6 cellular contexts compared by ENCODE assay signal in the genomic region with DNA sequence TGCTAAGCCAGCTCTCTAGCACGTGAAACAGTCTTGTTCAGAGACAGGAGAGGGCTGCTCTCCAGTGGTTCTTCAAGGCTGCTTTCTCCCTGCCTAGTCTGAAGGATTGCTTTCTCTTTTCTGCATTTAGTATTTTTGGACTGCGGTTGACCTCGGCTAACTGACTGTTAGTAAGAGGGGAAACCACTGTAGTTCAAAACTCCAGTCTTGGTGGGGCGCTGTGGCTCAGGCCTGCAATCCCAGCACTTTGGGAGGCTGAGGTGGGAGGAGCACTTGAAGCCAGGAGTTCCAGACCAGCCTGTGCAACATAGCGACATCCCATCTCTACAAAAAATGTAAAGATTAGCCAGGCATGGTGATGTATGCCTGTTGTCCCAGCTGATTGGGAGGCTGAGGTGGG. TPM values are rescaled to one million over a fixed set of nuclear protein-coding genes. Genes with fewer than 3 reads are reported as not detected.
DNase-seq lines count a peak whose midpoint lies in the region; ATAC-seq, FAIRE-seq and TF ChIP-seq lines count a peak whose summit lies in the region.
"Not testable (repeated sequence)": the region's sequence is repeated elsewhere in the genome, so short reads cannot be mapped to it uniquely, and the experiment has no call there.

No MANE protein-coding gene starts in this region.

- TF ChIP-seq POLR2A in GM12892 (IDR thresholded peaks at IDR 0.05; ENCODE audit: low read depth, low read length); HCT116 (IDR thresholded peaks at IDR 0.05; ENCODE audit: borderline replicate concordance, extremely low read depth, insufficient read depth, insufficient read length); K562 (conservative IDR thresholded peaks at IDR 0.05); HepG2 (IDR thresholded peaks at IDR 0.05; ENCODE audit: insufficient read depth in 1 of 2, low read depth in 2 of 2, low read length in 2 of 2): not testable (repeated sequence)

- H3K27me3 Mint-ChIP-seq in WTC11 (ENCODE audit: low read depth) = not testable (repeated sequence)

- H3K9ac ChIP-seq in HCT116 (ENCODE audit: low read length); K562 (ENCODE audit: insufficient read depth in 1 of 2, low read depth in 2 of 2, low read length in 2 of 2); HepG2 (ENCODE audit: insufficient read depth, low read depth, low read length): not testable (repeated sequence)

- not testable (repeated sequence) for H3K79me2 ChIP-seq in HCT116 (ENCODE audit: insufficient read depth, low read length); K562 (ENCODE audit: control insufficient read depth, insufficient read depth, low read length); HepG2 (ENCODE audit: insufficient read depth, low read length)

- not testable (repeated sequence) for H3K4me1 Mint-ChIP-seq in WTC11

- H3K4me1 ChIP-seq in HCT116 (ENCODE audit: control insufficient read depth in 1 of 2, insufficient read depth in 2 of 2, low read length in 2 of 2); RWPE2 (ENCODE audit: insufficient read depth, poor library complexity, severe bottlenecking); K562 (replicated peaks in 1 of 2; ENCODE audit: control insufficient read depth in 2 of 2, insufficient read depth in 2 of 2, low read length in 2 of 2); HepG2 (ENCODE audit: insufficient read depth, low read length): not testable (repeated sequence)

- TF ChIP-seq EP300 in K562 (IDR thresholded peaks at IDR 0.05; ENCODE audit: low read length); HepG2 (IDR thresholded peaks at IDR 0.05; ENCODE audit: low read depth in 2 of 2, low read length in 2 of 2); HepG2 (CRISPR knock-in tag; IDR thresholded peaks at IDR 0.05; ENCODE audit: borderline replicate concordance): not testable (repeated sequence)

- not testable (repeated sequence) for TF ChIP-seq RAD21 in HCT116 (IDR thresholded peaks at IDR 0.05; ENCODE audit: low read depth); K562 (CRISPR knock-in tag; conservative IDR thresholded peaks at IDR 0.05 in 1 of 2, IDR thresholded peaks at IDR 0.05 in 1 of 2); HepG2 (CRISPR knock-in tag; IDR thresholded peaks at IDR 0.05)

- not testable (repeated sequence) for H3K4me2 ChIP-seq in HCT116 (ENCODE audit: low read length); K562 (ENCODE audit: insufficient read depth, low read length); HepG2 (ENCODE audit: low read depth, low read length)

- DNase-seq in GM12892 (ENCODE audit: insufficient read length); HCT116 (ENCODE audit: low read depth, low spot score); RWPE2 (ENCODE audit: low spot score); WTC11 (ENCODE audit: low spot score); K562 (ENCODE audit: extremely low read depth in 1 of 4, low spot score in 3 of 4); HepG2 (ENCODE audit: low spot score): not testable (repeated sequence)

- in situ Hi-C loops in K562 (cut with MboI); HepG2 (cut with HindIII; ENCODE audit: extremely low pct_ligation_motif_present, low pct_unique_long_range_greater_than_20kb): not testable (repeated sequence)

- ATAC-seq in HCT116 = peak; percentile 70
- peak; percentile 17; the same call in 1 of the 3 replicates for ATAC-seq in RWPE2 (ENCODE audit: low read depth)
- peak; percentile 69 for ATAC-seq in WTC11
- peak; percentile 84 for ATAC-seq in K562
- peak; percentile 67 for ATAC-seq in HepG2

- RAD21 ChIA-PET in HCT116 (lab: Charles Lee; ENCODE audit: low non-redundant PET in 1 of 2, low total read pairs in 2 of 2, uncharacterized antibody in 2 of 2, unreplicated experiment in 2 of 2) = not testable (repeated sequence)

- H3K9me1 ChIP-seq in K562 (ENCODE audit: control insufficient read depth, insufficient read depth, low read length) = not testable (repeated sequence)

- BruUV-seq in HCT116 (replicated peaks; lab: Mats Ljungman, UMichigan); K562 (replicated peaks; lab: Mats Ljungman, UMichigan); HepG2 (replicated peaks; lab: Mats Ljungman, UMichigan): not testable (repeated sequence)

- CTCF ChIA-PET in HCT116 (lab: Charles Lee); WTC11 (lab: Charles Lee); K562 (lab: Yijun Ruan, JAX; ENCODE audit: low intra/inter-chr PET ratio); HepG2 (lab: Yijun Ruan, JAX; ENCODE audit: low intra/inter-chr PET ratio, low total read pairs): not testable (repeated sequence)

- intact Hi-C loops in HCT116 (cut with micrococcal nuclease); K562 (cut with micrococcal nuclease); HepG2 (cut with micrococcal nuclease; ENCODE audit: unreplicated experiment): not testable (repeated sequence)

- H3K27ac Mint-ChIP-seq in WTC11 = not testable (repeated sequence)

- H3K27ac ChIP-seq in HCT116 (ENCODE audit: low read depth, low read length); RWPE2 (ENCODE audit: poor library complexity, severe bottlenecking); K562 (ENCODE audit: extremely low read depth, low read depth, low read length); HepG2 (ENCODE audit: extremely low read length, insufficient read depth, low read length): not testable (repeated sequence)

- WGBS in K562 (ENCODE audit: insufficient coverage, low coverage, missing lambda C conversion rate) = 0% methylated on average over 1 of the region's 5 CpGs
- 0% methylated on average over 1 of the region's 5 CpGs for WGBS in HepG2 (ENCODE audit: low lambda C conversion rate)

- not testable (repeated sequence) for H3K9me2 ChIP-seq in HCT116 (ENCODE audit: insufficient read depth)

- POLR2A ChIA-PET in HCT116 (lab: Charles Lee); WTC11 (lab: Charles Lee); K562 (lab: Yijun Ruan, JAX); HepG2 (lab: Yijun Ruan, JAX): not testable (repeated sequence)

- H3K36me3 Mint-ChIP-seq in WTC11 = not testable (repeated sequence)

- not testable (repeated sequence) for H3K9me3 ChIP-seq in HCT116 (ENCODE audit: control insufficient read depth in 1 of 2, insufficient read depth in 1 of 2, low read depth in 1 of 2, low read length in 2 of 2); RWPE2 (ENCODE audit: severe bottlenecking); K562 (replicated peaks; ENCODE audit: control insufficient read depth, insufficient read depth, low read depth, low read length); HepG2 (ENCODE audit: low read length)

- H3K4me3 Mint-ChIP-seq in WTC11 = not testable (repeated sequence)

- H3K9me3 Mint-ChIP-seq in WTC11 = not testable (repeated sequence)

- H3K36me3 ChIP-seq in HCT116 (ENCODE audit: control insufficient read depth in 1 of 2, insufficient read depth in 2 of 2, low read length in 2 of 2); RWPE2 (ENCODE audit: low read depth); K562 (ENCODE audit: control insufficient read depth, insufficient read depth, low read length); HepG2 (replicated peaks in 1 of 2; ENCODE audit: control insufficient read depth in 1 of 2, insufficient read depth in 2 of 2, low read length in 2 of 2): not testable (repeated sequence)

- FAIRE-seq in GM12892 (lab: Jason Lieb, UNC) = peak; percentile 74
- FAIRE-seq in K562 (lab: Jason Lieb, UNC) = peak; percentile 86
- FAIRE-seq in HepG2 (lab: Jason Lieb, UNC) = peak; percentile 57

- H2AFZ ChIP-seq in HCT116 (ENCODE audit: low read depth, low read length, poor library complexity, severe bottlenecking); K562 (ENCODE audit: low read depth, low read length); HepG2 (ENCODE audit: low read length): not testable (repeated sequence)

- H4K20me1 ChIP-seq in HCT116 (ENCODE audit: insufficient read depth); K562 (replicated peaks; ENCODE audit: control insufficient read depth, insufficient read depth, low read length); HepG2 (ENCODE audit: insufficient read depth, low read length): not testable (repeated sequence)

- not testable (repeated sequence) for TF ChIP-seq CTCF in HCT116 (IDR thresholded peaks at IDR 0.05 in 2 of 3, conservative IDR thresholded peaks at IDR 0.05 in 1 of 3; ENCODE audit: borderline replicate concordance in 1 of 3, insufficient read depth in 1 of 3, low read depth in 2 of 3, low read length in 2 of 3); RWPE2 (IDR thresholded peaks at IDR 0.05; ENCODE audit: poor library complexity, severe bottlenecking); WTC11 (IDR thresholded peaks at IDR 0.05); K562 (IDR thresholded peaks at IDR 0.05 in 2 of 3, conservative IDR thresholded peaks at IDR 0.05 in 1 of 3; ENCODE audit: insufficient read depth in 2 of 3, low read depth in 1 of 3, low read length in 3 of 3); HepG2 (CRISPR knock-in tag; IDR thresholded peaks at IDR 0.05)

- not testable (repeated sequence) for H3K4me3 ChIP-seq in HCT116 (replicated peaks in 1 of 2; ENCODE audit: low read depth in 1 of 2, low read length in 2 of 2); RWPE2 (ENCODE audit: severe bottlenecking); K562; HepG2 (replicated peaks in 1 of 3; ENCODE audit: insufficient read depth in 1 of 3, low read depth in 2 of 3, low read length in 3 of 3)

- not testable (repeated sequence) for H3K27me3 ChIP-seq in HCT116 (ENCODE audit: insufficient read depth, low read length); RWPE2 (ENCODE audit: insufficient read depth, poor library complexity, severe bottlenecking); K562 (ENCODE audit: control insufficient read depth in 2 of 2, insufficient read depth in 2 of 2, low read length in 2 of 2); HepG2 (ENCODE audit: control insufficient read depth in 1 of 2, insufficient read depth in 2 of 2, low read length in 2 of 2)

RNA-seq across cellular contexts. Expression of a gene that starts 33.9 kb away (rescaled TPM):
- polyA plus RNA-seq in GM12892 (2012; ENCODE audit: missing spikeins) = 45.0 TPM
- total RNA-seq in HCT116 (2021; ENCODE audit: unreplicated experiment) = 64.4 TPM
- 52.2 and 58.4 TPM in 2 replicates for polyA plus RNA-seq in HCT116 (2012)
- 61.3 to 63.7 TPM (median 61.7 TPM) in 3 replicates for total RNA-seq in WTC11 (2021)
- 86.3 and 128 TPM in 2 replicates for total RNA-seq in K562 (2011; cell fraction: chromatin; rRNA removed; ENCODE audit: low replicate concordance)
- total RNA-seq in K562 (2011; cell fraction: nucleolus; rRNA removed) = 52.8 and 55.0 TPM in 2 replicates
- total RNA-seq in K562 (2011; cell fraction: nucleoplasm; rRNA removed) = 72.4 and 86.7 TPM in 2 replicates
- 40.0 and 41.1 TPM in 2 replicates for total RNA-seq in K562 (2014; rRNA removed)
- total RNA-seq in K562 (2014; rRNA removed; fragmentation: Illumina TruSeq; extraction: Trizol) = 33.9 and 39.1 TPM in 2 replicates
- 31.7 and 35.1 TPM in 2 replicates for total RNA-seq in K562 (2015; rRNA removed; fragmentation: Illumina TruSeq; extraction: Trizol)
- 55.0 and 59.4 TPM in 2 replicates for total RNA-seq in K562 (2021)
- polyA plus RNA-seq in K562 (2011; rRNA removed) = 91.6 and 92.9 TPM in 2 replicates
- 66.6 and 81.7 TPM in 2 replicates for polyA plus RNA-seq in K562 (2011; cell fraction: cytosol; rRNA removed)
- polyA plus RNA-seq in K562 (2011; cell fraction: nucleus; rRNA removed) = 67.1 and 70.4 TPM in 2 replicates
- 39.4 and 51.1 TPM in 2 replicates for polyA plus RNA-seq in K562 (2012)
- 53.2 and 54.7 TPM in 2 replicates for polyA plus RNA-seq in K562 (2014; fragmentation: Illumina TruSeq; extraction: Trizol)
- polyA plus RNA-seq in K562 (2014; fragmentation: Nextera tagmentation; extraction: Ambion mirVana) = 1 to 10 TPM; 7.9 to 8.0 TPM
- 56.2 and 60.8 TPM in 2 replicates for polyA plus RNA-seq in K562 (2014; rRNA removed)
- 69.6 and 84.3 TPM in 2 replicates for polyA minus RNA-seq in K562 (2011; rRNA and poly(A)+ RNA removed)
- 45.9 and 52.1 TPM in 2 replicates for polyA minus RNA-seq in K562 (2011; cell fraction: cytosol; rRNA and poly(A)+ RNA removed)
- 21.1 and 32.7 TPM in 2 replicates for polyA minus RNA-seq in K562 (2011; cell fraction: nucleus; rRNA and poly(A)+ RNA removed)
- total RNA-seq in HepG2 (2016; rRNA removed; fragmentation: Illumina TruSeq; extraction: Trizol) = 35.0 and 42.3 TPM in 2 replicates
- total RNA-seq in HepG2 (2016; cell fraction: cytosol; rRNA removed; fragmentation: Illumina TruSeq; extraction: Trizol; ENCODE audit: low read depth) = 16.0 and 19.7 TPM in 2 replicates
- total RNA-seq in HepG2 (2016; cell fraction: insoluble cytoplasmic fraction; rRNA removed; fragmentation: Illumina TruSeq; extraction: Trizol) = 35.8 and 36.0 TPM in 2 replicates
- total RNA-seq in HepG2 (2016; cell fraction: membrane; rRNA removed; fragmentation: Illumina TruSeq; extraction: Trizol) = 39.8 and 46.1 TPM in 2 replicates
- 20.8 and 21.5 TPM in 2 replicates for total RNA-seq in HepG2 (2016; cell fraction: nucleus; rRNA removed; fragmentation: Illumina TruSeq; extraction: Trizol)
- polyA plus RNA-seq in HepG2 (2011; rRNA removed) = 73.4 and 79.0 TPM in 2 replicates
- 59.4 and 71.5 TPM in 2 replicates for polyA plus RNA-seq in HepG2 (2011; cell fraction: cytosol; rRNA removed)
- polyA plus RNA-seq in HepG2 (2011; cell fraction: nucleus; rRNA removed) = 75.1 and 79.5 TPM in 2 replicates
- 41.3 and 42.5 TPM in 2 replicates for polyA plus RNA-seq in HepG2 (2012)
- 22.2 and 29.0 TPM in 2 replicates for polyA plus RNA-seq in HepG2 (2016; cell fraction: cytosol; fragmentation: Illumina TruSeq; extraction: Trizol; ENCODE audit: low read depth)
- 51.6 and 58.3 TPM in 2 replicates for polyA plus RNA-seq in HepG2 (2016; cell fraction: insoluble cytoplasmic fraction; fragmentation: Illumina TruSeq; extraction: Trizol; ENCODE audit: low read depth)
- 44.4 and 53.3 TPM in 2 replicates for polyA plus RNA-seq in HepG2 (2016; cell fraction: membrane; fragmentation: Illumina TruSeq; extraction: Trizol; ENCODE audit: low read depth)
- 43.8 and 53.6 TPM in 2 replicates for polyA plus RNA-seq in HepG2 (2016; cell fraction: nucleus; fragmentation: Illumina TruSeq; extraction: Trizol; ENCODE audit: insufficient read depth, low read depth)
- polyA minus RNA-seq in HepG2 (2011; rRNA and poly(A)+ RNA removed; ENCODE audit: low replicate concordance) = 61.4 and 106 TPM in 2 replicates
- 36.3 and 37.7 TPM in 2 replicates for polyA minus RNA-seq in HepG2 (2011; cell fraction: cytosol; rRNA and poly(A)+ RNA removed)
- polyA minus RNA-seq in HepG2 (2011; cell fraction: nucleus; rRNA and poly(A)+ RNA removed) = 30.3 and 38.9 TPM in 2 replicates

Comparison
In these comparisons a context has a peak if more than half of its experiments do, and no peak if none do; other contexts are left out.
1. ATAC-seq: peak in every context shown above with its lines; median percentile 84 in K562; 70 in HCT116; 69 in WTC11; 67 in HepG2; 17 in RWPE2.